In the genomic region with DNA sequence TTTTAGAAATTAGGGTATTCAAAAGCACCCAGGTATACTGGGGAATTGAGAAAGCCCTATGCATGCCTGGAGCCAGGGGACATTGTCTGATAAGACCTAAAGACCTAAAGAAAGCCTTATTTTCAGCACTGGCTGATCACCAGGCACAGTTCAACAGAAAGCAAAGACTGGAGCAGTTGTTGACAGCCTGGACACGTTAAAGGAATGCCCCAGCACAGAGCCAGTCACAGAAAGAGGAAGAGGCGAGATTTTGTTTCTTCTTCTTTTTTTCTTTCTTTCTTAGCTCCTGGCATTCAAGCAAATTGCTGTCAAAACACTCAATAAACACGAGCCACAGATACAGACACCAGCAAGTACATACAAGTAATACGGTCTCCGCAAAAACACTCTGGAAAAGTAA, we compare ENCODE assay signal across 12 cellular contexts.
"Had no signal": no experiment of that assay in that cellular context is flagged by ENCODE, and none has a peak within 500 bp of the region (broad histone marks: within the 10 kb centered on the region; RNA-seq: fewer than 3 reads in every experiment).

No MANE protein-coding gene starts in this region.

- H3K27me3 ChIP-seq: breast epithelium had no signal

- H3K4me3 ChIP-seq: ascending aorta, breast epithelium, psoas muscle, thoracic aorta had no signal

- H3K9me3 ChIP-seq: ascending aorta, breast epithelium, psoas muscle, thoracic aorta had no signal

- ATAC-seq: activated naive CD8-positive, alpha-beta T cell treated with anti-CD3 and anti-CD28 coated beads, Interleukin-2, amount 50 U/mL, for 24 hours; psoas muscle; stimulated activated effector memory CD8-positive, alpha-beta T cell treated with anti-CD3 and anti-CD28 coated beads, Interleukin-12 subunit alpha, Interleukin-12 subunit beta, amount 100 ng/mL, for 72 hours had no signal

- H3K36me3 ChIP-seq: ascending aorta, breast epithelium, thoracic aorta had no signal

- H3K4me1 ChIP-seq: ascending aorta, breast epithelium, psoas muscle had no signal

- H3K27ac ChIP-seq: ascending aorta, breast epithelium, epithelial cell of prostate, psoas muscle, thoracic aorta had no signal

- DNase-seq: activated CD4-positive, alpha-beta T cell treated with anti-CD3 and anti-CD28 coated beads, Interleukin-2, amount 50 U/mL, for 4 hours; activated CD4-positive, CD25-positive, alpha-beta regulatory T cell treated with anti-CD3 and anti-CD28 coated beads, Interleukin-2, amount 50 U/mL, for 72 hours; activated naive CD4-positive, alpha-beta T cell treated with anti-CD3 and anti-CD28 coated beads for 36 hours; activated naive CD8-positive, alpha-beta T cell treated with anti-CD3 and anti-CD28 coated beads, Interleukin-2, amount 50 U/mL, for 24 hours; activated T-cell treated with anti-CD3 and anti-CD28 coated beads, Interleukin-2, amount 50 U/mL, for 1 hour; kidney glomerular epithelial cell; psoas muscle had no signal
